In the genomic region with DNA sequence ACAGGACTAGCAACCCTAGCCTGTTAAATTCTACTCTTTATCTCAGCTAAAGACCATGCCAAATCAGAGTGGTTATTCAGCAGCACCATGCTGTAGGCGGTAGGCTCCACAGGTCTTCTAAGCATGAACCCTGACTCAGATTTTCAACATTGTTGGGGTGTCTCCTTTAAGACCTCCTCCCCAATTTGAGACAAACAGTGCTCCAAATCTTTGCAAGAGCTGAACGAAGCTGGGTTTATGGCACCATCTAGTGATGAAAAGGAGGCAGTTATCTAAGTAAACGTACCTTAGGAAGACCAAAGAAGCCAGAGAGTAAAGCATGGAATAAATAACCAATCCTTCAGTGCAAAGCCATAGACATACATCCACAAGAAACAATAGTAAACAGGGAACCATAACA, we compare ENCODE assay signal across 10 cellular contexts.
DNase-seq lines count a peak whose midpoint lies in the region; ATAC-seq and TF ChIP-seq lines count a peak whose summit lies in the region.
"Had no signal": no experiment of that assay in that cellular context is flagged by ENCODE, and none has a peak within 500 bp of the region (broad histone marks: within the 10 kb centered on the region; RNA-seq: fewer than 3 reads in every experiment).

No MANE protein-coding gene starts in this region.

- H3K4me1 Mint-ChIP-seq in H9: peaks cover 9 to 15% of the 10 kb centered on the region in 2 experiments; a peak in 3 of 4 replicates
- no peaks in the 10 kb centered on the region for H3K4me1 Mint-ChIP-seq in mesothelial cell of epicardium

- TF ChIP-seq POLR2A in adrenal gland (IDR thresholded peaks at IDR 0.05): no peak

- H3K56ac ChIP-seq in H9 (ENCODE audit: insufficient read length, low read depth, low read length): no peak overlapping the region

- no peaks in the 10 kb centered on the region for H3K27me3 ChIP-seq in BE2C
- H3K27me3 ChIP-seq in H9 (ENCODE audit: insufficient read depth, low read length): no peaks in the 10 kb centered on the region
- H3K27me3 ChIP-seq in foreskin keratinocyte: no peaks in the 10 kb centered on the region
- no peaks in the 10 kb centered on the region for H3K27me3 ChIP-seq in adrenal gland

- intact Hi-C loops in adrenal gland (cut with DNase I): no loop called here

- H4K8ac ChIP-seq in H9 (replicated peaks; ENCODE audit: insufficient read length, low read depth, low read length): no peak overlapping the region

- no peak overlapping the region for H3K4me3 ChIP-seq in BE2C (ENCODE audit: low read depth, low read length)
- H3K4me3 ChIP-seq in adrenal gland: no peak overlapping the region

- no peaks in the 10 kb centered on the region for H3K36me3 ChIP-seq in BE2C
- H3K36me3 ChIP-seq in adrenal gland (replicated peaks in 1 of 2): no peaks in the 10 kb centered on the region

- H3K36me3 Mint-ChIP-seq in H9 (ENCODE audit: insufficient read depth in 1 of 3, low read depth in 3 of 3): peaks cover 11 to 19% (median 12%) of the 10 kb centered on the region in 3 experiments; a peak in 6 of 7 replicates
- H3K36me3 Mint-ChIP-seq in mesothelial cell of epicardium: peaks cover 15% of the 10 kb centered on the region

- H3K9me3 ChIP-seq in BE2C (no peaks in the 10 kb centered on the region), H9 (ENCODE audit: control insufficient read depth, low read depth, low read length) (no peaks in the 10 kb centered on the region), adrenal gland (replicated peaks in 1 of 3) (peaks cover 0 to 7% (median 4%) of the 10 kb centered on the region in 3 donors)

- no peak overlapping the region for H2BK5ac ChIP-seq in H9 (ENCODE audit: insufficient read length, low read length)

- peak overlapping the region; percentile 97 for H2AFZ ChIP-seq in H9 (ENCODE audit: low read length)

- H4K5ac ChIP-seq in H9 (ENCODE audit: insufficient read length, low read depth, low read length): no peak overlapping the region

- DNase-seq in BE2C: no peak
- DNase-seq in H9: no peak
- DNase-seq in RKO (ENCODE audit: low spot score): peak; percentile 66
- DNase-seq in foreskin keratinocyte: peak; percentile 23 to 55
- no peak for DNase-seq in mesothelial cell of epicardium (ENCODE audit: low spot score in 2 of 2, unreplicated experiment in 2 of 2)
- DNase-seq in mucosa of gallbladder (ENCODE audit: low spot score): no peak
- no peak for DNase-seq in effector CD8-positive, alpha-beta T cell (lab: John Stamatoyannopoulos, UW)
- no peak for DNase-seq in adrenal gland
- DNase-seq: activated T-cell treated with anti-CD3 and anti-CD28 coated beads, Interleukin-2, amount 50 U/mL, for 24 hours; NCI-H1105 treated with DMSO at 0.1 percent for 48 hours had no signal

- no peak overlapping the region for H2AK5ac ChIP-seq in H9 (ENCODE audit: insufficient read length, low read length)

- no CpG with 5 or more reads among the region's 3 CpGs for WGBS in H9 (ENCODE audit: extremely low coverage, insufficient read length, low lambda C conversion rate)
- WGBS in adrenal gland, 4 donors: 49 to 58% (median 51%) methylated on average over 3 of the region's 3 CpGs

- no peak overlapping the region for H3K9ac ChIP-seq in H9 (ENCODE audit: extremely low read depth, insufficient read length, low read length)

- peaks cover 14 to 27% of the 10 kb centered on the region in 2 experiments for H3K9me3 Mint-ChIP-seq in H9
- H3K9me3 Mint-ChIP-seq in mesothelial cell of epicardium: peaks cover 48% of the 10 kb centered on the region

- H3K14ac ChIP-seq in H9 (ENCODE audit: insufficient read depth, low read length): no peak overlapping the region

- H3K4ac ChIP-seq in H9 (ENCODE audit: low read depth, low read length): no peak overlapping the region

- no peak overlapping the region for H2BK20ac ChIP-seq in H9 (ENCODE audit: low read depth, low read length, poor library complexity, severe bottlenecking)

- no peak overlapping the region for H3K23ac ChIP-seq in H9 (ENCODE audit: insufficient read length, low read depth, low read length)

- H3K23me2 ChIP-seq in H9 (ENCODE audit: insufficient read length, low read depth, low read length, poor library complexity, severe bottlenecking): no peaks in the 10 kb centered on the region

- H3K27ac Mint-ChIP-seq in H9: no peak overlapping the region
- no peak overlapping the region for H3K27ac Mint-ChIP-seq in mesothelial cell of epicardium
- H3K27ac Mint-ChIP-seq: activated T-cell treated with anti-CD3 and anti-CD28 coated beads, Interleukin-2, amount 50 U/mL, for 24 hours had no signal

- H3K4me2 ChIP-seq in H9 (ENCODE audit: insufficient read depth, insufficient read length, low read length): no peak overlapping the region

- peak; percentile 64 for ATAC-seq in foreskin keratinocyte

- H3K27me3 Mint-ChIP-seq in H9 (ENCODE audit: low read depth): no peaks in the 10 kb centered on the region; the same call in 1 of the 2 replicates
- no peaks in the 10 kb centered on the region for H3K27me3 Mint-ChIP-seq in mesothelial cell of epicardium (ENCODE audit: low read depth)
- H3K27me3 Mint-ChIP-seq: activated T-cell treated with anti-CD3 and anti-CD28 coated beads, Interleukin-2, amount 50 U/mL, for 24 hours had no signal

- H3K79me1 ChIP-seq in H9 (ENCODE audit: insufficient read depth, low read depth, low read length, poor library complexity, severe bottlenecking): no peaks in the 10 kb centered on the region

- H3K4me3 Mint-ChIP-seq in H9 (no peak overlapping the region), mesothelial cell of epicardium (no peak overlapping the region)
- H3K4me3 Mint-ChIP-seq: activated T-cell treated with anti-CD3 and anti-CD28 coated beads, Interleukin-2, amount 50 U/mL, for 24 hours had no signal

- H3K27ac ChIP-seq in H9 (ENCODE audit: insufficient read length, low read depth, low read length) (no peak overlapping the region), foreskin keratinocyte (no peak overlapping the region), adrenal gland (no peak overlapping the region)

- H3K4me1 ChIP-seq in BE2C (no peaks in the 10 kb centered on the region), H9 (ENCODE audit: insufficient read depth, low read length) (no peaks in the 10 kb centered on the region), foreskin keratinocyte (no peaks in the 10 kb centered on the region), adrenal gland (replicated peaks in 1 of 2) (no peaks in the 10 kb centered on the region)

- peak; percentile 73 for TF ChIP-seq CTCF in BE2C (IDR thresholded peaks at IDR 0.05; ENCODE audit: low read depth, low read length)
- peak; percentile 77 for TF ChIP-seq CTCF in H9 (conservative IDR thresholded peaks at IDR 0.05)
- TF ChIP-seq CTCF in foreskin keratinocyte (conservative IDR thresholded peaks at IDR 0.05): peak; percentile 74
- no peak for TF ChIP-seq CTCF in mesothelial cell of epicardium (IDR thresholded peaks at IDR 0.05; ENCODE audit: unreplicated experiment)
- TF ChIP-seq CTCF in adrenal gland (IDR thresholded peaks at IDR 0.05): no peak

- no peak overlapping the region for H3T11ph ChIP-seq in H9 (ENCODE audit: low read length)

- no peaks in the 10 kb centered on the region for H4K20me1 ChIP-seq in H9 (ENCODE audit: control insufficient read depth, insufficient read depth, insufficient read length)

- no peak overlapping the region for H2BK15ac ChIP-seq in H9 (ENCODE audit: low read depth, low read length)

- H3K18ac ChIP-seq in H9 (ENCODE audit: insufficient read length, low read depth, low read length): no peak overlapping the region

- no peaks in the 10 kb centered on the region for H3K79me2 ChIP-seq in H9 (ENCODE audit: insufficient read depth, low read length)

- H4K91ac ChIP-seq in H9 (ENCODE audit: insufficient read length, low read depth, low read length): no peak overlapping the region

- no peak overlapping the region for H2BK120ac ChIP-seq in H9 (ENCODE audit: low read depth, low read length, poor library complexity, severe bottlenecking)

- no peak overlapping the region for H2BK12ac ChIP-seq in H9 (ENCODE audit: insufficient read length, low read depth, low read length)

Comparison
In these comparisons a context has a peak if more than half of its experiments do, and no peak if none do; other contexts are left out.
1. DNase-seq: peak in RKO (single experiment) and foreskin keratinocyte (2 of 2); none in BE2C (single experiment), H9 (single experiment), mesothelial cell of epicardium (0 of 2), mucosa of gallbladder (single experiment), effector CD8-positive, alpha-beta T cell (single experiment) and adrenal gland (0 of 7).
2. CTCF ChIP-seq: peak in BE2C (single experiment), H9 (single experiment) and foreskin keratinocyte (single experiment); none in mesothelial cell of epicardium (single experiment) and adrenal gland (0 of 6).